Comparison of ENCODE assay signal across 8 cellular contexts in the genomic region with DNA sequence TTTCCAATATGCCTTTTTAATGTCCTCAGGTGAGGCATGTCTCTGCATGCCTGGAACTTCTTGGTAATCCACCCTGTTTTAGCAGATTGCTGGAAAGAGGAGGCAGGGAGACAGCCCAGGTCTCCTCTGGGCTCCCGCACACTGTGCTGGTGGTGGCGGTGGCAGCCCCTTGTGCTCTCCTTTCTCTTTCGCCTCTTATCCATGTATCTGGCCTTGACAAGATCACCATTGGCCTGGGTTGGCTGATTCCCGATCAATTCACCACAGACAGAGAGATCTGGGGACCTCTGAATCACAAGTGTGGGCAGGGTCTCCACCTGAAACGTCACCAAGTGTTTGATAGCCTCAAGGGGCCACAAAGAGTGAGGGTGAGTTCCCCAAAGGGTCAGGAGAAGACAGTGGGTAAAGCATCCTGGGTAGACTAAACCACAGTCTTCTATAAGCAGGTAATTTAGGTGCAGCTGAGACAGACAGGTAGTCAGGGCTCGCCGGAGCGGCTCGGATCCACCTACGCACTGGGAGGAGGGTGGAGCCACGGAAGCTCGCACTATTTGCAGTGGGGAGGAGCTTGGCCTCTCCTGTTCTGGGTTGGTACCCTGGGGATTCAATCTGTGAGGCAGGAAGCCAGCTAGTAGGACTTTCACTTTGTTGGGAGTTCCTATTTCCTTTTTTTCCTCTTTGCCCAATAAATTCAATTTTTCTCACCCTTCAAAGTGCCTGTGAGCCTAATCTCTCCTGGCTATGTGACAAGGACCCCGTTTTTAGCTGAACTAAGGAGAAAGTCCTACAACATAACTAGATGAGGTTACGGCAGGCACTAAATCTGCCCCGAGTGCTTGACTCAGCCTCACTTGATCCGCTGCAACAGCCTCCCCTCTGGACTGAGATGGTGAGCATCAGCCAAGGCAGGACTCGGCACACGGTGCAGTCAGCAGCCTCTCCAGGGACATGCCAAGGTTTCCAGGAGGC. TPM values are rescaled to one million over a fixed set of nuclear protein-coding genes. Genes with fewer than 3 reads are reported as not detected.
DNase-seq lines count a peak whose midpoint lies in the region; ATAC-seq and TF ChIP-seq lines count a peak whose summit lies in the region.

No MANE protein-coding gene starts in this region.

- in situ Hi-C loops in Panc1 (cut with HindIII; ENCODE audit: low pct_unique_long_range_greater_than_20kb, low sequenced_read_pairs) (no loop called here), KBM-7 (cut with MboI; ENCODE audit: low pct_unique_long_range_greater_than_20kb, low sequenced_read_pairs) (no loop called here)

- H3K27me3 ChIP-seq in Panc1 (ENCODE audit: control insufficient read depth, insufficient read depth, low read length) (no peaks in the 10 kb centered on the region), adrenal gland (peaks cover 6% of the 10 kb centered on the region)

- intact Hi-C loops in Calu3 (cut with micrococcal nuclease; ENCODE audit: unreplicated experiment) (no loop called here), Panc1 (cut with micrococcal nuclease; ENCODE audit: unreplicated experiment) (no loop called here), adrenal gland (cut with DNase I) (loop anchor here (5.0 kb wide), 1 partner anchor 143 kb away; a partner anchor contains a TSS)

- CTCF ChIA-PET in Calu3 (lab: Charles Lee) (interaction anchor here (0.7 to 1.4 kb wide), 9 partner anchors 9 to 370 kb away, joined by 3 to 6 read pairs (median 4); a partner anchor contains a TSS), Panc1 (lab: Charles Lee) (no interaction called here)

- H3K9me3 ChIP-seq in Panc1 (ENCODE audit: control insufficient read depth, insufficient read depth, low read depth, low read length): no peaks in the 10 kb centered on the region
- no peaks in the 10 kb centered on the region for H3K9me3 ChIP-seq in adrenal gland (replicated peaks in 1 of 3)

- H3K27ac Mint-ChIP-seq in Calu3 (ENCODE audit: unreplicated experiment): peak overlapping the region; percentile 65
- no peak overlapping the region for H3K27ac Mint-ChIP-seq in immature natural killer cell

- ATAC-seq in GM21367 (IDR thresholded peaks at IDR 0.05; ENCODE audit: unreplicated experiment): peak; percentile 98
- peak; percentile 96 for ATAC-seq in HG03565 (IDR thresholded peaks at IDR 0.05; ENCODE audit: unreplicated experiment)
- peak; percentile 90 for ATAC-seq in Panc1

- no peaks in the 10 kb centered on the region for H3K27me3 Mint-ChIP-seq in Calu3 (ENCODE audit: unreplicated experiment)
- peaks cover 3 to 18% (median 10%) of the 10 kb centered on the region in 3 donors for H3K27me3 Mint-ChIP-seq in immature natural killer cell (ENCODE audit: low read depth in 3 of 3)

- H3K36me3 ChIP-seq in Panc1 (ENCODE audit: control insufficient read depth, insufficient read depth, low read length) (peaks cover 5% of the 10 kb centered on the region; the same call in 1 of the 2 replicates), adrenal gland (replicated peaks in 1 of 2) (no peaks in the 10 kb centered on the region)

- H3K27ac ChIP-seq in Panc1 (ENCODE audit: low read length) (peak overlapping the region; percentile 74), adrenal gland (peak overlapping the region in 2 of 5 donors; percentile 74 to 83)

- H3K36me3 Mint-ChIP-seq in Calu3 (ENCODE audit: insufficient read depth, unreplicated experiment) (peaks cover 35% of the 10 kb centered on the region), immature natural killer cell (no peaks in the 10 kb centered on the region)

- DNase-seq in Calu3 (peak; percentile 93), Panc1 (ENCODE audit: low read depth, low spot score) (peak; percentile 43), adrenal gland (peak; percentile 24 to 70 (median 45)), immature natural killer cell (no peak), KBM-7 (no peak)
- peak; percentile 53 for DNase-seq in stimulated activated CD4-positive, alpha-beta T cell treated with anti-CD3 and anti-CD28 coated beads, Interleukin-1b, Interleukin-23, amount 100 ng/mL, for 48 hours

- H3K4me1 ChIP-seq in Panc1 (ENCODE audit: control insufficient read depth, insufficient read depth, low read length) (peaks cover 24% of the 10 kb centered on the region), adrenal gland (replicated peaks in 1 of 2) (no peaks in the 10 kb centered on the region)

- H3K9me3 Mint-ChIP-seq in Calu3 (ENCODE audit: low read depth, unreplicated experiment): no peaks in the 10 kb centered on the region
- no peaks in the 10 kb centered on the region for H3K9me3 Mint-ChIP-seq in immature natural killer cell

- TF ChIP-seq CTCF in Calu3 (IDR thresholded peaks at IDR 0.05; ENCODE audit: unreplicated experiment) (no peak), Panc1 (IDR thresholded peaks at IDR 0.05) (no peak), adrenal gland (IDR thresholded peaks at IDR 0.05) (no peak)

- 28 to 50% (median 40%) methylated on average over 18 of the region's 18 CpGs for WGBS in adrenal gland, 4 donors

- H3K4me1 Mint-ChIP-seq in Calu3 (ENCODE audit: low read depth, unreplicated experiment): peaks cover 47% of the 10 kb centered on the region
- peaks cover 0 to 14% of the 10 kb centered on the region in 2 donors for H3K4me1 Mint-ChIP-seq in immature natural killer cell

- BruUV-seq in Calu3 (replicated peaks; lab: Mats Ljungman, UMichigan) (TSS peak; percentile 75), Panc1 (replicated peaks; lab: Mats Ljungman, UMichigan) (TSS peak; percentile 93)

- POLR2A ChIA-PET in Panc1 (lab: Charles Lee): interaction anchor here (0.7 kb wide), 1 partner anchor 106 kb away, joined by 5 read pairs; no protein-coding TSS in a partner anchor

- TF ChIP-seq POLR2A in adrenal gland (IDR thresholded peaks at IDR 0.05): no peak

- peak overlapping the region; percentile 41 to 60 for H3K4me3 ChIP-seq in Panc1 (ENCODE audit: low read depth in 2 of 2, low read length in 2 of 2)
- peak overlapping the region in 1 of 4 donors; percentile 47 for H3K4me3 ChIP-seq in adrenal gland

- H3K4me3 Mint-ChIP-seq in Calu3 (ENCODE audit: low read depth, unreplicated experiment) (peak overlapping the region; percentile 61), immature natural killer cell (peak overlapping the region in 3 of 5 donors; percentile 24 to 68 (median 42))

RNA-seq across cellular contexts. Expression of a gene that starts 57.6 kb away (rescaled TPM):
- total RNA-seq in Calu3 (2022) (14.9 and 20.2 TPM in 2 replicates), Panc1 (2021; ENCODE audit: unreplicated experiment) (13.5 TPM), adrenal gland (10 to 100 TPM in 6 of 8 donors, 1 to 10 TPM in 2; 8.3 to 32.8 (median 15.0) TPM)
- 22.5 TPM for polyA plus RNA-seq in Panc1 (2012; ENCODE audit: insufficient read length)
- polyA plus RNA-seq in adrenal gland (10 to 100 TPM in 2 of 3 donors, 1 to 10 TPM in 1; 5.2 to 40.5 (median 40.0) TPM), immature natural killer cell (under 1 TPM in 1 of 3 donors, not detected in 2; 0.52 TPM)

Comparison
In these comparisons a context has a peak if more than half of its experiments do, and no peak if none do; other contexts are left out.
1. DNase-seq: peak in Calu3 (single experiment), Panc1 (single experiment), adrenal gland (7 of 7) and stimulated activated CD4-positive, alpha-beta T cell treated with anti-CD3 and anti-CD28 coated beads, Interleukin-1b, Interleukin-23, amount 100 ng/mL, for 48 hours (single experiment); none in immature natural killer cell (0 of 3) and KBM-7 (single experiment).
2. intact Hi-C loops: an anchor here in adrenal gland (5.0 kb wide); none called in Calu3 and Panc1.
3. Peak in every context shown above with its lines, with median percentiles within 50 percentile points of each other: ATAC-seq.